In the genomic region with DNA sequence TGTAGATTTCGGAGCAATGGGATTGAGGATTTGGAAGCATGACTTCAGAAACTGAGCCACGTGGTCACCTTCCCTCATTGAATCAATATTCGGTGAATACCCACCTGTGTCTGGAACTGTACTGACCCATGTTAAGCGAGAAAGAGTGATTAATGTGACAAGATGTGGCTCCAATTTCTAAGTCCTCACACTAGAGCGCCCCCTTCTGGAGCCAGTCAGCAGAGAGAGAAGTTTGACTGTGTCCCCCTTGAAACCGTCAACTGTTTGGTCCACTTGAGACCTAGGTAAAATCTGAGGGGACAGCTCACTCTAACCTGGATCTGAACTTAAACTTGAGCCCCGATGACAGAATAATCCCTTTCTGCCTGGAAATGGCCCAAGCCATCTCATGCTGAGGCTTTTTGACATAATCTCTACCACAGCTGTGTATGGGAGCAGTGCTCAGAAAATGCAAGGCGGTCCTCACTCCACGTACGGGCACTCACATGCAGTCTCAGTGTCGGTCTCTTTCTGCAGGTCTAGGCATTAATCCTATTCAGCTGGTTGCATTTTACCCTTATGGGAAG, we compare ENCODE assay signal across 9 cellular contexts. TPM values are rescaled to one million over a fixed set of nuclear protein-coding genes. Genes with fewer than 3 reads are reported as not detected.
A peak's percentile ranks its signal among the peaks of the same experiment; 100 is the strongest.
DNase-seq lines count a peak whose midpoint lies in the region; ATAC-seq and TF ChIP-seq lines count a peak whose summit lies in the region.
"Had no signal": no experiment of that assay in that cellular context is flagged by ENCODE, and none has a peak within 500 bp of the region (broad histone marks: within the 10 kb centered on the region; RNA-seq: fewer than 3 reads in every experiment).

No MANE protein-coding gene starts in this region.

- peak overlapping the region; percentile 38 for H3K27ac ChIP-seq in HL-60 (replicated peaks)
- peak overlapping the region; percentile 52 to 80 for H3K27ac ChIP-seq in liver (ENCODE audit: low read depth in 1 of 2, low read length in 2 of 2)

- H3K27me3 ChIP-seq in HL-60 (ENCODE audit: insufficient read depth, poor library complexity, severe bottlenecking) (no peaks in the 10 kb centered on the region), liver (ENCODE audit: control insufficient read depth in 4 of 4, insufficient read depth in 4 of 4, low read length in 3 of 4) (no peaks in the 10 kb centered on the region)

- H3K9me3 ChIP-seq in liver (ENCODE audit: control insufficient read depth in 4 of 4, low read length in 3 of 4): no peaks in the 10 kb centered on the region

- H3K36me3 Mint-ChIP-seq in activated naive CD4-positive, alpha-beta T cell treated with anti-CD3 and anti-CD28 coated beads, Interleukin-2, amount 10 ng/mL, durations not matched to agents 7 days and 5 days: peaks cover 2% of the 10 kb centered on the region

- DNase-seq in 8988T (peak; percentile 59), HL-60 (ENCODE audit: low read depth in 1 of 2, low spot score in 1 of 2) (no peak), MV-4-11 (lab: John Stamatoyannopoulos, UW) (no peak)
- DNase-seq in activated naive CD4-positive, alpha-beta T cell treated with anti-CD3 and anti-CD28 coated beads, Interleukin-2, amount 10 ng/mL, durations not matched to agents 7 days and 5 days: peak; percentile 43
- DNase-seq in effector CD4-positive, alpha-beta T cell: no peak
- DNase-seq: GDM1 had no signal

- no peaks in the 10 kb centered on the region for H3K36me3 ChIP-seq in liver (ENCODE audit: control insufficient read depth in 4 of 4, insufficient read depth in 3 of 4, low read depth in 1 of 4, low read length in 3 of 4)

- CTCF ChIA-PET in activated naive CD4-positive, alpha-beta T cell treated with anti-CD3 and anti-CD28 coated beads, Interleukin-2, amount 10 ng/mL, durations not matched to agents 7 days and 5 days (lab: Charles Lee): interaction anchor here (0.6 to 3.1 kb wide), 8 partner anchors 10 to 336 kb away, joined by 3 to 16 read pairs (median 3); no protein-coding TSS in a partner anchor

- TF ChIP-seq CTCF in HL-60 (IDR thresholded peaks at IDR 0.05; ENCODE audit: insufficient read depth, low read length) (no peak), liver (IDR thresholded peaks at IDR 0.05; ENCODE audit: low read depth, low read length, missing input control) (peak; percentile 35)

- ATAC-seq in HG03095 (IDR thresholded peaks at IDR 0.05; ENCODE audit: unreplicated experiment) (no peak), GM18519 (IDR thresholded peaks at IDR 0.05; ENCODE audit: low FRiP score, unreplicated experiment) (no peak)

- H3K27me3 Mint-ChIP-seq in activated naive CD4-positive, alpha-beta T cell treated with anti-CD3 and anti-CD28 coated beads, Interleukin-2, amount 10 ng/mL, durations not matched to agents 7 days and 5 days: no peaks in the 10 kb centered on the region

- no peaks in the 10 kb centered on the region for H3K4me1 Mint-ChIP-seq in activated naive CD4-positive, alpha-beta T cell treated with anti-CD3 and anti-CD28 coated beads, Interleukin-2, amount 10 ng/mL, durations not matched to agents 7 days and 5 days

- no peak for TF ChIP-seq RAD21 in liver (IDR thresholded peaks at IDR 0.05)

- no peak overlapping the region for H3K4me3 Mint-ChIP-seq in activated naive CD4-positive, alpha-beta T cell treated with anti-CD3 and anti-CD28 coated beads, Interleukin-2, amount 10 ng/mL, durations not matched to agents 7 days and 5 days

- H3K9me3 Mint-ChIP-seq in activated naive CD4-positive, alpha-beta T cell treated with anti-CD3 and anti-CD28 coated beads, Interleukin-2, amount 10 ng/mL, durations not matched to agents 7 days and 5 days: no peaks in the 10 kb centered on the region

- no peak overlapping the region for H3K9ac ChIP-seq in liver (ENCODE audit: low read depth in 1 of 2, low read length in 2 of 2)

- WGBS in liver: 44% methylated on average over 11 of the region's 11 CpGs

- H3K4me3 ChIP-seq in HL-60 (replicated peaks; ENCODE audit: insufficient read depth, low read length): no peak overlapping the region
- no peak overlapping the region for H3K4me3 ChIP-seq in liver (ENCODE audit: low read depth in 1 of 3, low read length in 3 of 3)

- H3K4me1 ChIP-seq in liver (ENCODE audit: control insufficient read depth in 4 of 4, insufficient read depth in 4 of 4, low read length in 3 of 4): peaks cover 39 to 68% (median 61%) of the 10 kb centered on the region in 4 donors

- H3K27ac Mint-ChIP-seq in activated naive CD4-positive, alpha-beta T cell treated with anti-CD3 and anti-CD28 coated beads, Interleukin-2, amount 10 ng/mL, durations not matched to agents 7 days and 5 days: no peak overlapping the region

TF ChIP-seq in liver, 16 proteins besides CTCF, POLR2A, EP300 and RAD21:
- TF ChIP-seq JUND (IDR thresholded peaks at IDR 0.05): no peak
- no peak for TF ChIP-seq SP1 (IDR thresholded peaks at IDR 0.05)
- no peak for TF ChIP-seq HNF4A (conservative IDR thresholded peaks at IDR 0.05)
- TF ChIP-seq FOXA1 (IDR thresholded peaks at IDR 0.05): no peak
- TF ChIP-seq, protein P1, sequence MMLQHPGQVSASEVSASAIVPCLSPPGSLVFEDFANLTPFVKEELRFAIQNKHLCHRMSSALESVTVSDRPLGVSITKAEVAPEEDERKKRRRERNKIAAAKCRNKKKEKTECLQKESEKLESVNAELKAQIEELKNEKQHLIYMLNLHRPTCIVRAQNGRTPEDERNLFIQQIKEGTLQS (IDR thresholded peaks at IDR 0.05): no peak
- TF ChIP-seq TAF1 (conservative IDR thresholded peaks at IDR 0.05): no peak
- TF ChIP-seq RXRA (IDR thresholded peaks at IDR 0.05): no peak
- TF ChIP-seq, protein P2, sequence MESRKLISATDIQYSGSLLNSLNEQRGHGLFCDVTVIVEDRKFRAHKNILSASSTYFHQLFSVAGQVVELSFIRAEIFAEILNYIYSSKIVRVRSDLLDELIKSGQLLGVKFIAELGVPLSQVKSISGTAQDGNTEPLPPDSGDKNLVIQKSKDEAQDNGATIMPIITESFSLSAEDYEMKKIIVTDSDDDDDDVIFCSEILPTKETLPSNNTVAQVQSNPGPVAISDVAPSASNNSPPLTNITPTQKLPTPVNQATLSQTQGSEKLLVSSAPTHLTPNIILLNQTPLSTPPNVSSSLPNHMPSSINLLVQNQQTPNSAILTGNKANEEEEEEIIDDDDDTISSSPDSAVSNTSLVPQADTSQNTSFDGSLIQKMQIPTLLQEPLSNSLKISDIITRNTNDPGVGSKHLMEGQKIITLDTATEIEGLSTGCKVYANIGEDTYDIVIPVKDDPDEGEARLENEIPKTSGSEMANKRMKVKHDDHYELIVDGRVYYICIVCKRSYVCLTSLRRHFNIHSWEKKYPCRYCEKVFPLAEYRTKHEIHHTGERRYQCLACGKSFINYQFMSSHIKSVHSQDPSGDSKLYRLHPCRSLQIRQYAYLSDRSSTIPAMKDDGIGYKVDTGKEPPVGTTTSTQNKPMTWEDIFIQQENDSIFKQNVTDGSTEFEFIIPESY (IDR thresholded peaks at IDR 0.05): no peak
- TF ChIP-seq HNF4G (IDR thresholded peaks at IDR 0.05): no peak
- TF ChIP-seq FOXA2 (IDR thresholded peaks at IDR 0.05): no peak
- TF ChIP-seq, protein P3, sequence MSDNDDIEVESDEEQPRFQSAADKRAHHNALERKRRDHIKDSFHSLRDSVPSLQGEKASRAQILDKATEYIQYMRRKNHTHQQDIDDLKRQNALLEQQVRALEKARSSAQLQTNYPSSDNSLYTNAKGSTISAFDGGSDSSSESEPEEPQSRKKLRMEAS (IDR thresholded peaks at IDR 0.05): no peak
- TF ChIP-seq EGR1 (IDR thresholded peaks at IDR 0.05; ENCODE audit: low read depth in 2 of 2): no peak
- no peak for TF ChIP-seq YY1 (IDR thresholded peaks at IDR 0.05)
- TF ChIP-seq NR2F2 (IDR thresholded peaks at IDR 0.05): no peak
- TF ChIP-seq GABPA (IDR thresholded peaks at IDR 0.05 in 1 of 2, conservative IDR thresholded peaks at IDR 0.05 in 1 of 2): no peak
- TF ChIP-seq, protein P4, sequence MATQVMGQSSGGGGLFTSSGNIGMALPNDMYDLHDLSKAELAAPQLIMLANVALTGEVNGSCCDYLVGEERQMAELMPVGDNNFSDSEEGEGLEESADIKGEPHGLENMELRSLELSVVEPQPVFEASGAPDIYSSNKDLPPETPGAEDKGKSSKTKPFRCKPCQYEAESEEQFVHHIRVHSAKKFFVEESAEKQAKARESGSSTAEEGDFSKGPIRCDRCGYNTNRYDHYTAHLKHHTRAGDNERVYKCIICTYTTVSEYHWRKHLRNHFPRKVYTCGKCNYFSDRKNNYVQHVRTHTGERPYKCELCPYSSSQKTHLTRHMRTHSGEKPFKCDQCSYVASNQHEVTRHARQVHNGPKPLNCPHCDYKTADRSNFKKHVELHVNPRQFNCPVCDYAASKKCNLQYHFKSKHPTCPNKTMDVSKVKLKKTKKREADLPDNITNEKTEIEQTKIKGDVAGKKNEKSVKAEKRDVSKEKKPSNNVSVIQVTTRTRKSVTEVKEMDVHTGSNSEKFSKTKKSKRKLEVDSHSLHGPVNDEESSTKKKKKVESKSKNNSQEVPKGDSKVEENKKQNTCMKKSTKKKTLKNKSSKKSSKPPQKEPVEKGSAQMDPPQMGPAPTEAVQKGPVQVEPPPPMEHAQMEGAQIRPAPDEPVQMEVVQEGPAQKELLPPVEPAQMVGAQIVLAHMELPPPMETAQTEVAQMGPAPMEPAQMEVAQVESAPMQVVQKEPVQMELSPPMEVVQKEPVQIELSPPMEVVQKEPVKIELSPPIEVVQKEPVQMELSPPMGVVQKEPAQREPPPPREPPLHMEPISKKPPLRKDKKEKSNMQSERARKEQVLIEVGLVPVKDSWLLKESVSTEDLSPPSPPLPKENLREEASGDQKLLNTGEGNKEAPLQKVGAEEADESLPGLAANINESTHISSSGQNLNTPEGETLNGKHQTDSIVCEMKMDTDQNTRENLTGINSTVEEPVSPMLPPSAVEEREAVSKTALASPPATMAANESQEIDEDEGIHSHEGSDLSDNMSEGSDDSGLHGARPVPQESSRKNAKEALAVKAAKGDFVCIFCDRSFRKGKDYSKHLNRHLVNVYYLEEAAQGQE (IDR thresholded peaks at IDR 0.05): no peak

RNA-seq across cellular contexts. Expression of a gene that starts 47.8 kb away (rescaled TPM):
- 10 to 100 TPM; 16.2 to 23.3 TPM for total RNA-seq in liver
- polyA plus RNA-seq in liver: 1 to 10 TPM; 7.8 to 8.1 TPM

Comparison
In these comparisons a context has a peak if more than half of its experiments do, and no peak if none do; other contexts are left out.
1. DNase-seq: peak in 8988T (single experiment) and activated naive CD4-positive, alpha-beta T cell treated with anti-CD3 and anti-CD28 coated beads, Interleukin-2, amount 10 ng/mL, durations not matched to agents 7 days and 5 days (single experiment); none in HL-60 (0 of 2), effector CD4-positive, alpha-beta T cell (single experiment) and MV-4-11 (single experiment).